ENCODE assay signal across 25 cellular contexts in the genomic region with DNA sequence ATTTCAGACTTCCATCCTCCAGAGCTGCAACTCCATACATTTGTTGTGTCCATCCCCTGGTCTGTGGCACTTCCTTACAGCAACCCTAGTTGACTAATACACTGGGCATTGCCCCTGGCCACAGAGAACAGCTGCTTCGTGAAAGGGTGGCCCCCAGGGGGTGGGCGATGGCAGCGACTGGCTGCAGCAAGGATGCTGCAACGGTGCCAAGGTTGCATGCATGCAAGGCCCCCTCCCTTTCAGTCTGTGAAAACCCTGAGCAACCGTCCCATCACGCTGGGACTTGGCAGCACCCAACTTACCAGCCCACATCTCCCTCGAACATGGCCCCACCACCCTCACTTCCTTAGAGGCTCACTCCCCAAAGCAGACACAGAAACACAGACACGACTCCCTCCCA.
A peak's percentile ranks its signal among the peaks of the same experiment; 100 is the strongest.
DNase-seq lines count a peak whose midpoint lies in the region; ATAC-seq and TF ChIP-seq lines count a peak whose summit lies in the region.
"Had no signal": no experiment of that assay in that cellular context is flagged by ENCODE, and none has a peak within 500 bp of the region (broad histone marks: within the 10 kb centered on the region; RNA-seq: fewer than 3 reads in every experiment).

No MANE protein-coding gene starts in this region.

- no peak for ATAC-seq in natural killer cell treated with Interleukin-12 subunit alpha and Interleukin-12 subunit beta and Interleukin-15 and Interleukin-18, amount 100 ng/mL, for 72 hours
- ATAC-seq in GM18519 (IDR thresholded peaks at IDR 0.05; ENCODE audit: low FRiP score, unreplicated experiment), result no peak
- ATAC-seq: GM12878 had no signal

- H4K91ac ChIP-seq in neuronal stem cell (ENCODE audit: low read depth, low read length, poor library complexity), result peak overlapping the region; percentile 27

- no peaks in the 10 kb centered on the region for H3K36me3 ChIP-seq in neuronal stem cell (replicated peaks in 1 of 2; ENCODE audit: control insufficient read depth in 2 of 2, insufficient read depth in 2 of 2, low read length in 2 of 2)
- no peaks in the 10 kb centered on the region for H3K36me3 ChIP-seq in vagina
- H3K36me3 ChIP-seq: BE2C, BLaER1 had no signal

- H3K27me3 ChIP-seq in neuronal stem cell (ENCODE audit: control insufficient read depth in 3 of 3, insufficient read depth in 3 of 3, low read depth in 1 of 3, low read length in 3 of 3), result no peaks in the 10 kb centered on the region
- H3K27me3 ChIP-seq in vagina, result no peaks in the 10 kb centered on the region
- H3K27me3 ChIP-seq: BE2C, BLaER1 had no signal

- DNase-seq in islet precursor cell (peak; percentile 35), neural crest cell (ENCODE audit: low read depth, low spot score) (no peak), neuronal stem cell (ENCODE audit: low spot score) (no peak), vagina (ENCODE audit: extremely low spot score in 2 of 2) (peak; percentile 70 to 76), NCI-H2196 (lab: John Stamatoyannopoulos, UW; ENCODE audit: unreplicated experiment) (no peak), glutamatergic neuron (no peak)
- DNase-seq in natural killer cell treated with Interleukin-12 subunit alpha and Interleukin-12 subunit beta and Interleukin-15 and Interleukin-18, amount 100 ng/mL, for 72 hours (ENCODE audit: low spot score), result no peak
- DNase-seq: 8988T; ACHN; BE2C; CD4-positive, alpha-beta memory T cell; CD4-positive, CD25-positive, alpha-beta regulatory T cell; CD8-positive, alpha-beta memory T cell; COR-L47; DMS 273 treated with DMSO at 0.1 percent for 48 hours; DMS153; DMS53; DMS79; DND-41; EL; GDM1 had no signal

- peak overlapping the region; percentile 67 for H2BK120ac ChIP-seq in neuronal stem cell (ENCODE audit: low read depth, low read length)

- no peak overlapping the region for H4K8ac ChIP-seq in neuronal stem cell (ENCODE audit: low read depth, low read length)

- H3K18ac ChIP-seq in neuronal stem cell (ENCODE audit: low read length), result peak overlapping the region; percentile 37

- intact Hi-C loops in vagina (cut with DNase I), result no loop called here

- no peak overlapping the region for H3K9ac ChIP-seq in neuronal stem cell (ENCODE audit: low read depth, low read length, poor library complexity)
- H3K9ac ChIP-seq: BLaER1 had no signal

- no peak overlapping the region for H2BK12ac ChIP-seq in neuronal stem cell (ENCODE audit: low read length)

- peak overlapping the region; percentile 59 for H2AK5ac ChIP-seq in neuronal stem cell (ENCODE audit: low read depth, low read length)

- peak overlapping the region; percentile 12 for H3K27ac Mint-ChIP-seq in neural crest cell (ENCODE audit: unreplicated experiment)
- H3K27ac Mint-ChIP-seq in natural killer cell treated with Interleukin-12 subunit alpha and Interleukin-12 subunit beta and Interleukin-15 and Interleukin-18, amount 100 ng/mL, for 72 hours, result no peak overlapping the region
- no peak overlapping the region for H3K27ac Mint-ChIP-seq in glutamatergic neuron (ENCODE audit: unreplicated experiment)
- H3K27ac Mint-ChIP-seq: CD4-positive, alpha-beta memory T cell; CD4-positive, CD25-positive, alpha-beta regulatory T cell had no signal

- no peaks in the 10 kb centered on the region for H3K36me3 Mint-ChIP-seq in neural crest cell (ENCODE audit: low read depth)
- H3K36me3 Mint-ChIP-seq in natural killer cell treated with Interleukin-12 subunit alpha and Interleukin-12 subunit beta and Interleukin-15 and Interleukin-18, amount 100 ng/mL, for 72 hours, result no peaks in the 10 kb centered on the region
- H3K36me3 Mint-ChIP-seq in glutamatergic neuron (ENCODE audit: unreplicated experiment), result no peaks in the 10 kb centered on the region
- H3K36me3 Mint-ChIP-seq: CD14-positive monocyte; CD4-positive, alpha-beta memory T cell; CD4-positive, CD25-positive, alpha-beta regulatory T cell; CD8-positive, alpha-beta memory T cell had no signal

- TF ChIP-seq CTCF in neural crest cell (conservative IDR thresholded peaks at IDR 0.05) (no peak), vagina (IDR thresholded peaks at IDR 0.05) (no peak), glutamatergic neuron (IDR thresholded peaks at IDR 0.05; ENCODE audit: partially characterized antibody, unreplicated experiment) (no peak)

- H2AFZ ChIP-seq in neuronal stem cell (ENCODE audit: low read length), result no peak overlapping the region

- H3K4me2 ChIP-seq in neuronal stem cell (ENCODE audit: insufficient read depth, low read length, poor library complexity, severe bottlenecking), result no peak overlapping the region
- H3K4me2 ChIP-seq: BLaER1 had no signal

- H3K23ac ChIP-seq in neuronal stem cell (ENCODE audit: low read depth, low read length, poor library complexity), result no peak overlapping the region

- no peak overlapping the region for H3K27ac ChIP-seq in neuronal stem cell (replicated peaks; ENCODE audit: low read length)
- no peak overlapping the region for H3K27ac ChIP-seq in vagina
- H3K27ac ChIP-seq: BLaER1 had no signal

- no peak for TF ChIP-seq POLR2A in vagina (IDR thresholded peaks at IDR 0.05)

- H3K4me3 Mint-ChIP-seq in neural crest cell (no peak overlapping the region), glutamatergic neuron (ENCODE audit: unreplicated experiment) (no peak overlapping the region)
- no peak overlapping the region for H3K4me3 Mint-ChIP-seq in natural killer cell treated with Interleukin-12 subunit alpha and Interleukin-12 subunit beta and Interleukin-15 and Interleukin-18, amount 100 ng/mL, for 72 hours
- H3K4me3 Mint-ChIP-seq: CD14-positive monocyte; CD4-positive, alpha-beta memory T cell; CD4-positive, CD25-positive, alpha-beta regulatory T cell; CD8-positive, alpha-beta memory T cell had no signal

- no peaks in the 10 kb centered on the region for H3K79me1 ChIP-seq in neuronal stem cell (ENCODE audit: low read depth, low read length)

- H3K9me3 Mint-ChIP-seq in neural crest cell (peaks cover 2% of the 10 kb centered on the region), glutamatergic neuron (ENCODE audit: unreplicated experiment) (peaks cover 3% of the 10 kb centered on the region)
- H3K9me3 Mint-ChIP-seq in natural killer cell treated with Interleukin-12 subunit alpha and Interleukin-12 subunit beta and Interleukin-15 and Interleukin-18, amount 100 ng/mL, for 72 hours, result no peaks in the 10 kb centered on the region

- peaks cover 6% of the 10 kb centered on the region for H3K27me3 Mint-ChIP-seq in neural crest cell (ENCODE audit: low read depth)
- H3K27me3 Mint-ChIP-seq in natural killer cell treated with Interleukin-12 subunit alpha and Interleukin-12 subunit beta and Interleukin-15 and Interleukin-18, amount 100 ng/mL, for 72 hours, result no peaks in the 10 kb centered on the region
- H3K27me3 Mint-ChIP-seq in glutamatergic neuron (ENCODE audit: unreplicated experiment), result peaks cover 4% of the 10 kb centered on the region
- H3K27me3 Mint-ChIP-seq: CD4-positive, CD25-positive, alpha-beta regulatory T cell had no signal

- H3K4me3 ChIP-seq in neuronal stem cell (ENCODE audit: low read length in 2 of 2) (no peak overlapping the region), vagina (no peak overlapping the region)
- H3K4me3 ChIP-seq: BLaER1, GM12878 had no signal

- H3K4ac ChIP-seq in neuronal stem cell (ENCODE audit: low read length), result no peak overlapping the region

- no peaks in the 10 kb centered on the region for H3K4me1 Mint-ChIP-seq in neural crest cell
- H3K4me1 Mint-ChIP-seq in natural killer cell treated with Interleukin-12 subunit alpha and Interleukin-12 subunit beta and Interleukin-15 and Interleukin-18, amount 100 ng/mL, for 72 hours (ENCODE audit: low read depth in 2 of 2), result no peaks in the 10 kb centered on the region
- no peaks in the 10 kb centered on the region for H3K4me1 Mint-ChIP-seq in glutamatergic neuron (ENCODE audit: low read depth, unreplicated experiment)
- H3K4me1 Mint-ChIP-seq: CD14-positive monocyte; CD4-positive, alpha-beta memory T cell; CD4-positive, CD25-positive, alpha-beta regulatory T cell; CD8-positive, alpha-beta memory T cell had no signal

- H3K14ac ChIP-seq in neuronal stem cell (ENCODE audit: low read length), result no peak overlapping the region

- H2BK15ac ChIP-seq in neuronal stem cell (ENCODE audit: low read length), result no peak overlapping the region

- no CpG with 5 or more reads among the region's 8 CpGs for WGBS in neuronal stem cell (ENCODE audit: extremely low coverage in 2 of 2, insufficient read length in 2 of 2, insufficient replicate concordance in 1 of 2), 2 donors

- H2BK5ac ChIP-seq in neuronal stem cell (ENCODE audit: low read length), result no peak overlapping the region

- no peaks in the 10 kb centered on the region for H3K9me3 ChIP-seq in neuronal stem cell (replicated peaks in 1 of 2; ENCODE audit: control insufficient read depth in 2 of 2, insufficient read depth in 1 of 2, low read depth in 1 of 2, low read length in 2 of 2)
- no peaks in the 10 kb centered on the region for H3K9me3 ChIP-seq in vagina
- H3K9me3 ChIP-seq: BE2C, BLaER1 had no signal

- H3K4me1 ChIP-seq in neuronal stem cell (ENCODE audit: control insufficient read depth in 2 of 2, insufficient read depth in 1 of 2, low read depth in 1 of 2, low read length in 2 of 2) (peaks cover 0 to 7% of the 10 kb centered on the region in 2 donors), vagina (no peaks in the 10 kb centered on the region)
- H3K4me1 ChIP-seq: BE2C had no signal

Comparison
In these comparisons a context has a peak if more than half of its experiments do, and no peak if none do; other contexts are left out.
1. DNase-seq: peak in islet precursor cell (single experiment) and vagina (2 of 2); none in neural crest cell (single experiment), neuronal stem cell (single experiment), natural killer cell treated with Interleukin-12 subunit alpha and Interleukin-12 subunit beta and Interleukin-15 and Interleukin-18, amount 100 ng/mL, for 72 hours (single experiment), NCI-H2196 (single experiment) and glutamatergic neuron (single experiment).